30 cellular contexts compared by ENCODE assay signal in the genomic region with DNA sequence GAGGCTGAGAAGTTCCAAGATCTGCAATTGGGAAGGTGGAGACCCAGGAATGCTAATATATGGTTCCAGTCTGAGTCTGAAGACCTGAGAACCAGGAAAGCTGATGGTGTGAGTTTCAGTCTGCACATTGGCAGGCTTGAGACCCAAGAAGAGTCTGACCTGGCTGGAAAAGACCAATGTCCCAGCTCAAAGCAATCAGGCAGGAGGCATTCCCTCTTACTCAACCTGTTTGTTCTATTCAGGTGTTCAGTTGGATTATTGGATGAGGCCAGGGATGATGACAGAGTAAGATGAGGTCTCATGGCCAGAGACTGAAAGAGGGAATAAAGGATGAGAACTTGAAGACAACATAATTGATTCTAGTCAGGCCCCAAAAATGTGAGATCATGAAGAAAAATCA. TPM values are rescaled to one million over a fixed set of nuclear protein-coding genes. Genes with fewer than 3 reads are reported as not detected.
"Had no signal": no experiment of that assay in that cellular context is flagged by ENCODE, and none has a peak within 500 bp of the region (broad histone marks: within the 10 kb centered on the region; RNA-seq: fewer than 3 reads in every experiment).

No MANE protein-coding gene starts in this region.

- H3K4me3 Mint-ChIP-seq: activated CD4-positive, alpha-beta T cell treated with anti-CD3 and anti-CD28 coated beads, Interleukin-2, amount 10 ng/mL, durations not matched to agents 24 days and 14 days; activated CD8-positive, alpha-beta T cell treated with anti-CD3 and anti-CD28 coated beads for 36 hours; activated naive CD4-positive, alpha-beta T cell treated with anti-CD3 and anti-CD28 coated beads, Interleukin-2, amount 50 U/mL, for 24 hours; activated naive CD8-positive, alpha-beta T cell treated with anti-CD3 and anti-CD28 coated beads, Interleukin-2, amount 10 ng/mL, durations not matched to agents 7 days and 5 days had no signal

- H3K27me3 Mint-ChIP-seq: activated CD8-positive, alpha-beta T cell treated with anti-CD3 and anti-CD28 coated beads for 36 hours had no signal

- H3K36me3 Mint-ChIP-seq: activated naive CD4-positive, alpha-beta T cell treated with anti-CD3 and anti-CD28 coated beads, Interleukin-2, amount 50 U/mL, for 24 hours; activated naive CD8-positive, alpha-beta T cell treated with anti-CD3 and anti-CD28 coated beads, Interleukin-2, amount 10 ng/mL, durations not matched to agents 7 days and 5 days had no signal

- H3K4me1 ChIP-seq: Peyer's patch had no signal

- H3K4me1 Mint-ChIP-seq: activated CD4-positive, alpha-beta T cell treated with anti-CD3 and anti-CD28 coated beads, Interleukin-2, amount 10 ng/mL, durations not matched to agents 24 days and 14 days; activated naive CD4-positive, alpha-beta T cell treated with anti-CD3 and anti-CD28 coated beads, Interleukin-2, amount 50 U/mL, for 24 hours; activated naive CD8-positive, alpha-beta T cell treated with anti-CD3 and anti-CD28 coated beads, Interleukin-2, amount 10 ng/mL, durations not matched to agents 7 days and 5 days had no signal

- H3K4me3 ChIP-seq: ascending aorta, Peyer's patch had no signal

- H3K9me3 Mint-ChIP-seq: activated CD4-positive, alpha-beta T cell treated with anti-CD3 and anti-CD28 coated beads, Interleukin-2, amount 10 ng/mL, durations not matched to agents 24 days and 14 days; activated CD8-positive, alpha-beta T cell treated with anti-CD3 and anti-CD28 coated beads for 36 hours; activated naive CD4-positive, alpha-beta T cell treated with anti-CD3 and anti-CD28 coated beads, Interleukin-2, amount 50 U/mL, for 24 hours; activated naive CD8-positive, alpha-beta T cell treated with anti-CD3 and anti-CD28 coated beads, Interleukin-2, amount 10 ng/mL, durations not matched to agents 7 days and 5 days; activated T-helper 2 cell treated with anti-CD3 and anti-CD28 coated beads, Interferon-gamma antibody, Interleukin-2, Interleukin-4, amounts not matched to agents 10 μg/mL and 5 μg/mL and 100 μg/mL, durations not matched to agents 14 hours and 24 hours and 36 hours had no signal

- DNase-seq: activated CD4-positive, alpha-beta T cell treated with anti-CD3 and anti-CD28 coated beads, Interleukin-2, amount 10 ng/mL, durations not matched to agents 24 days and 14 days; activated CD4-positive, alpha-beta T cell treated with anti-CD3 and anti-CD28 coated beads, Interleukin-2, amount 50 U/mL, for 4 hours; activated CD8-positive, alpha-beta T cell treated with anti-CD3 and anti-CD28 coated beads for 36 hours; activated gamma-delta T cell; activated naive CD4-positive, alpha-beta T cell treated with Interleukin-2 at 50 U/mL for 16 hours; activated naive CD8-positive, alpha-beta T cell treated with anti-CD3 and anti-CD28 coated beads, Interleukin-2, amount 10 ng/mL, durations not matched to agents 7 days and 5 days; activated T-cell treated with anti-CD3 and anti-CD28 coated beads, Interleukin-2, amount 50 U/mL, for 1 hour; amygdala; NCI-H1105; NCI-H1417 treated with DMSO at 0.1 percent for 48 hours; NCI-H1930; NCI-H2081 treated with DMSO at 0.1 percent for 48 hours; NCI-H226; NCI-H446 treated with DMSO at 0.1 percent for 48 hours; NCI-H524; NCI-H69; Peyer's patch; Right ventricle myocardium superior; T1000; WERI-Rb-1 had no signal

- H3K27ac Mint-ChIP-seq: activated CD4-positive, alpha-beta T cell treated with anti-CD3 and anti-CD28 coated beads, Interleukin-2, amount 10 ng/mL, durations not matched to agents 24 days and 14 days; activated CD8-positive, alpha-beta T cell treated with anti-CD3 and anti-CD28 coated beads for 36 hours; activated naive CD4-positive, alpha-beta T cell treated with anti-CD3 and anti-CD28 coated beads, Interleukin-2, amount 50 U/mL, for 24 hours; activated naive CD8-positive, alpha-beta T cell treated with anti-CD3 and anti-CD28 coated beads, Interleukin-2, amount 10 ng/mL, durations not matched to agents 7 days and 5 days; activated T-helper 2 cell treated with anti-CD3 and anti-CD28 coated beads, Interferon-gamma antibody, Interleukin-2, Interleukin-4, amounts not matched to agents 10 μg/mL and 5 μg/mL and 100 μg/mL, durations not matched to agents 14 hours and 24 hours and 36 hours had no signal

- ATAC-seq: activated CD8-positive, alpha-beta T cell treated with anti-CD3 and anti-CD28 coated beads for 36 hours had no signal

- H3K9me3 ChIP-seq: ascending aorta, Peyer's patch had no signal

- H3K27me3 ChIP-seq: ascending aorta, Peyer's patch had no signal

- H3K27ac ChIP-seq: Peyer's patch, RWPE1, WERI-Rb-1 had no signal

- H3K36me3 ChIP-seq: ascending aorta, Peyer's patch, WERI-Rb-1 had no signal

RNA-seq across cellular contexts. Expression of gene SPATA46, which starts 50.1 kb away (rescaled TPM):
- total RNA-seq: activated CD4-positive, alpha-beta T cell treated with anti-CD3 and anti-CD28 coated beads, Interleukin-2, amount 10 ng/mL, durations not matched to agents 24 days and 14 days; activated CD8-positive, alpha-beta memory T cell treated with anti-CD3 and anti-CD28 coated beads for 36 hours; activated CD8-positive, alpha-beta T cell treated with anti-CD3 and anti-CD28 coated beads for 36 hours; activated naive CD8-positive, alpha-beta T cell treated with anti-CD3 and anti-CD28 coated beads, Interleukin-2, amount 10 ng/mL, durations not matched to agents 7 days and 5 days; activated T-helper 2 cell treated with anti-CD3 and anti-CD28 coated beads, Interferon-gamma antibody, Interleukin-2, Interleukin-4, amounts not matched to agents 10 μg/mL and 5 μg/mL and 100 μg/mL, durations not matched to agents 14 hours and 24 hours and 36 hours; ascending aorta; cardiac septum; M059J; Peyer's patch; Right ventricle myocardium superior; T-helper 1 cell treated with Interleukin-12 subunit alpha and Interleukin-12 subunit beta and Interleukin-4 antibody, amounts not matched to agents 30 ng/mL and 1 ng/mL, for 36 hours; T-helper 2 cell treated with Interferon-gamma antibody and Interleukin-4, amounts not matched to agents 100 ng/mL and 5 ng/mL, for 36 hours had no signal
- polyA plus RNA-seq: adipose tissue had no signal

RNA-seq across cellular contexts. Expression of gene C1orf226, which starts 55.0 kb away (rescaled TPM):
- total RNA-seq: activated CD4-positive, alpha-beta T cell treated with anti-CD3 and anti-CD28 coated beads, Interleukin-2, amount 10 ng/mL, durations not matched to agents 24 days and 14 days; T-helper 1 cell treated with Interleukin-12 subunit alpha and Interleukin-12 subunit beta and Interleukin-4 antibody, amounts not matched to agents 30 ng/mL and 1 ng/mL, for 36 hours; T-helper 2 cell treated with Interferon-gamma antibody and Interleukin-4, amounts not matched to agents 100 ng/mL and 5 ng/mL, for 36 hours had no signal
